Comparison of ENCODE assay signal across 1 cellular context in the genomic region with DNA sequence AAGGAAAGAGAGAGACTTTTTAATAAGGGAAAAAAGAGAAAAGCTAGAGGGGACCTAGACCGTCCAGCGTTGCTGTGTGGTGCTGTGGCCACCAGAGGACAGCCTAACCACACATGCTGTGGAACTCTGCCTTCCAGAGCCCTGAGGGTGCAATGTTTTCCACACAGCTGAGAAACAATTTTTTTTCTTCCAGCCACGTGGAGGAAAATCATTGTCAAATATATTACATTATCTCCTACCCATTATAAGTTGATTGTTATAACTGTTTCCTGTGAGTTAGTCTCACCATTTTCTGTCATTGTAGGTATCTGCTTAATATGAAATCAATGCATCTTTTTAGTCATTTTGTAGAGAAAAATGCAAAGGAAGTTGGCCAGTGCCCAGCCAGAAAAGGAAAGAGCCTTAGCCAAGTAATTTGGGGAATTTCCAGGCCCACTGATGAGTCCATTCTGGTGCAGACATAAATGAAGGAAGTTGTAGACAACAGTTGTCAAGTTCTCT.
TF ChIP-seq lines count a peak whose summit lies in the region.

No MANE protein-coding gene starts in this region.

TF ChIP-seq in HepG2, 621 proteins besides CTCF, POLR2A, EP300 and RAD21 (continued from another document and continues in another):
- TF ChIP-seq, protein P1, sequence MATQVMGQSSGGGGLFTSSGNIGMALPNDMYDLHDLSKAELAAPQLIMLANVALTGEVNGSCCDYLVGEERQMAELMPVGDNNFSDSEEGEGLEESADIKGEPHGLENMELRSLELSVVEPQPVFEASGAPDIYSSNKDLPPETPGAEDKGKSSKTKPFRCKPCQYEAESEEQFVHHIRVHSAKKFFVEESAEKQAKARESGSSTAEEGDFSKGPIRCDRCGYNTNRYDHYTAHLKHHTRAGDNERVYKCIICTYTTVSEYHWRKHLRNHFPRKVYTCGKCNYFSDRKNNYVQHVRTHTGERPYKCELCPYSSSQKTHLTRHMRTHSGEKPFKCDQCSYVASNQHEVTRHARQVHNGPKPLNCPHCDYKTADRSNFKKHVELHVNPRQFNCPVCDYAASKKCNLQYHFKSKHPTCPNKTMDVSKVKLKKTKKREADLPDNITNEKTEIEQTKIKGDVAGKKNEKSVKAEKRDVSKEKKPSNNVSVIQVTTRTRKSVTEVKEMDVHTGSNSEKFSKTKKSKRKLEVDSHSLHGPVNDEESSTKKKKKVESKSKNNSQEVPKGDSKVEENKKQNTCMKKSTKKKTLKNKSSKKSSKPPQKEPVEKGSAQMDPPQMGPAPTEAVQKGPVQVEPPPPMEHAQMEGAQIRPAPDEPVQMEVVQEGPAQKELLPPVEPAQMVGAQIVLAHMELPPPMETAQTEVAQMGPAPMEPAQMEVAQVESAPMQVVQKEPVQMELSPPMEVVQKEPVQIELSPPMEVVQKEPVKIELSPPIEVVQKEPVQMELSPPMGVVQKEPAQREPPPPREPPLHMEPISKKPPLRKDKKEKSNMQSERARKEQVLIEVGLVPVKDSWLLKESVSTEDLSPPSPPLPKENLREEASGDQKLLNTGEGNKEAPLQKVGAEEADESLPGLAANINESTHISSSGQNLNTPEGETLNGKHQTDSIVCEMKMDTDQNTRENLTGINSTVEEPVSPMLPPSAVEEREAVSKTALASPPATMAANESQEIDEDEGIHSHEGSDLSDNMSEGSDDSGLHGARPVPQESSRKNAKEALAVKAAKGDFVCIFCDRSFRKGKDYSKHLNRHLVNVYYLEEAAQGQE (IDR thresholded peaks at IDR 0.05; ENCODE audit: borderline replicate concordance in 1 of 2, low read depth in 1 of 2, low read length in 2 of 2), result no peak
- TF ChIP-seq CBX5 (CRISPR knock-in tag; IDR thresholded peaks at IDR 0.05; ENCODE audit: borderline replicate concordance) (peak; percentile 57; the same call in 1 of the 2 replicates), CHCHD3 (CRISPR knock-in tag; IDR thresholded peaks at IDR 0.05) (no peak), ZNF33B (CRISPR knock-in tag; IDR thresholded peaks at IDR 0.05) (no peak), IRF2 (CRISPR knock-in tag; IDR thresholded peaks at IDR 0.05) (0 out of 2 replicates have a peak, but pooled peaks have one; percentile 23), KAT7 (CRISPR knock-in tag; IDR thresholded peaks at IDR 0.05; ENCODE audit: borderline replicate concordance) (no peak), PRMT3 (CRISPR knock-in tag; IDR thresholded peaks at IDR 0.05; ENCODE audit: borderline replicate concordance, low read depth) (no peak), DPF2 (CRISPR knock-in tag; IDR thresholded peaks at IDR 0.05; ENCODE audit: borderline replicate concordance, low read depth) (no peak), ZFX (CRISPR knock-in tag; IDR thresholded peaks at IDR 0.05; ENCODE audit: low read depth) (no peak), EHMT2 (IDR thresholded peaks at IDR 0.05; ENCODE audit: borderline replicate concordance, low read depth, low read length) (no peak), MAF1 (CRISPR knock-in tag; IDR thresholded peaks at IDR 0.05; ENCODE audit: borderline replicate concordance) (no peak), ARNT (IDR thresholded peaks at IDR 0.05) (no peak), JUN (CRISPR knock-in tag; IDR thresholded peaks at IDR 0.05) (no peak), SOX5 (CRISPR knock-in tag; IDR thresholded peaks at IDR 0.05; ENCODE audit: borderline replicate concordance) (no peak), THAP11 (CRISPR knock-in tag; IDR thresholded peaks at IDR 0.05) (peak; percentile 66), TMF1 (CRISPR knock-in tag; IDR thresholded peaks at IDR 0.05; ENCODE audit: low read depth) (no peak), NCOA2 (CRISPR knock-in tag; IDR thresholded peaks at IDR 0.05) (no peak), GLI4 (CRISPR knock-in tag; IDR thresholded peaks at IDR 0.05; ENCODE audit: borderline replicate concordance) (no peak), HDAC2 (CRISPR knock-in tag; IDR thresholded peaks at IDR 0.05) (no peak; the same call in 1 of the 2 replicates), U2AF1 (optimal IDR thresholded peaks at IDR 0.05; ENCODE audit: low read depth, low read length) (no peak), NR3C1 (CRISPR knock-in tag; IDR thresholded peaks at IDR 0.05) (no peak), ZNF12 (CRISPR knock-in tag; IDR thresholded peaks at IDR 0.05) (peak; percentile 58; the same call in 1 of the 2 replicates), ZBTB21 (CRISPR knock-in tag; IDR thresholded peaks at IDR 0.05) (no peak), MYNN (CRISPR knock-in tag; IDR thresholded peaks at IDR 0.05; ENCODE audit: low read depth) (no peak), ZNF543 (CRISPR knock-in tag; IDR thresholded peaks at IDR 0.05) (no peak), ZNF460 (CRISPR knock-in tag; IDR thresholded peaks at IDR 0.05; ENCODE audit: borderline replicate concordance) (no peak), ZNF382 (CRISPR knock-in tag; IDR thresholded peaks at IDR 0.05; ENCODE audit: borderline replicate concordance) (no peak), ZNF333 (CRISPR knock-in tag; IDR thresholded peaks at IDR 0.05; ENCODE audit: borderline replicate concordance) (no peak), SKI (IDR thresholded peaks at IDR 0.05; ENCODE audit: partially characterized antibody) (no peak), ZFYVE20 (CRISPR knock-in tag; IDR thresholded peaks at IDR 0.05; ENCODE audit: borderline replicate concordance, low read depth) (no peak), EZH2 (conservative IDR thresholded peaks at IDR 0.05; ENCODE audit: low read depth, low read length) (no peak), ZSCAN29 (CRISPR knock-in tag; conservative IDR thresholded peaks at IDR 0.05) (no peak)
- TF ChIP-seq, protein P2, sequence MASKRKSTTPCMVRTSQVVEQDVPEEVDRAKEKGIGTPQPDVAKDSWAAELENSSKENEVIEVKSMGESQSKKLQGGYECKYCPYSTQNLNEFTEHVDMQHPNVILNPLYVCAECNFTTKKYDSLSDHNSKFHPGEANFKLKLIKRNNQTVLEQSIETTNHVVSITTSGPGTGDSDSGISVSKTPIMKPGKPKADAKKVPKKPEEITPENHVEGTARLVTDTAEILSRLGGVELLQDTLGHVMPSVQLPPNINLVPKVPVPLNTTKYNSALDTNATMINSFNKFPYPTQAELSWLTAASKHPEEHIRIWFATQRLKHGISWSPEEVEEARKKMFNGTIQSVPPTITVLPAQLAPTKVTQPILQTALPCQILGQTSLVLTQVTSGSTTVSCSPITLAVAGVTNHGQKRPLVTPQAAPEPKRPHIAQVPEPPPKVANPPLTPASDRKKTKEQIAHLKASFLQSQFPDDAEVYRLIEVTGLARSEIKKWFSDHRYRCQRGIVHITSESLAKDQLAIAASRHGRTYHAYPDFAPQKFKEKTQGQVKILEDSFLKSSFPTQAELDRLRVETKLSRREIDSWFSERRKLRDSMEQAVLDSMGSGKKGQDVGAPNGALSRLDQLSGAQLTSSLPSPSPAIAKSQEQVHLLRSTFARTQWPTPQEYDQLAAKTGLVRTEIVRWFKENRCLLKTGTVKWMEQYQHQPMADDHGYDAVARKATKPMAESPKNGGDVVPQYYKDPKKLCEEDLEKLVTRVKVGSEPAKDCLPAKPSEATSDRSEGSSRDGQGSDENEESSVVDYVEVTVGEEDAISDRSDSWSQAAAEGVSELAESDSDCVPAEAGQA (IDR thresholded peaks at IDR 0.05; ENCODE audit: low read depth), result no peak
- TF ChIP-seq, protein P2 (CRISPR knock-in tag; IDR thresholded peaks at IDR 0.05; ENCODE audit: borderline replicate concordance), result no peak
- TF ChIP-seq, protein P3, sequence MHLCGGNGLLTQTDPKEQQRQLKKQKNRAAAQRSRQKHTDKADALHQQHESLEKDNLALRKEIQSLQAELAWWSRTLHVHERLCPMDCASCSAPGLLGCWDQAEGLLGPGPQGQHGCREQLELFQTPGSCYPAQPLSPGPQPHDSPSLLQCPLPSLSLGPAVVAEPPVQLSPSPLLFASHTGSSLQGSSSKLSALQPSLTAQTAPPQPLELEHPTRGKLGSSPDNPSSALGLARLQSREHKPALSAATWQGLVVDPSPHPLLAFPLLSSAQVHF (CRISPR knock-in tag; IDR thresholded peaks at IDR 0.05), result no peak
- TF ChIP-seq, protein P4, sequence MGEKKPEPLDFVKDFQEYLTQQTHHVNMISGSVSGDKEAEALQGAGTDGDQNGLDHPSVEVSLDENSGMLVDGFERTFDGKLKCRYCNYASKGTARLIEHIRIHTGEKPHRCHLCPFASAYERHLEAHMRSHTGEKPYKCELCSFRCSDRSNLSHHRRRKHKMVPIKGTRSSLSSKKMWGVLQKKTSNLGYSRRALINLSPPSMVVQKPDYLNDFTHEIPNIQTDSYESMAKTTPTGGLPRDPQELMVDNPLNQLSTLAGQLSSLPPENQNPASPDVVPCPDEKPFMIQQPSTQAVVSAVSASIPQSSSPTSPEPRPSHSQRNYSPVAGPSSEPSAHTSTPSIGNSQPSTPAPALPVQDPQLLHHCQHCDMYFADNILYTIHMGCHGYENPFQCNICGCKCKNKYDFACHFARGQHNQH (CRISPR knock-in tag; IDR thresholded peaks at IDR 0.05), result peak; percentile 58; the same call in 1 of the 2 replicates
- TF ChIP-seq, protein P5, sequence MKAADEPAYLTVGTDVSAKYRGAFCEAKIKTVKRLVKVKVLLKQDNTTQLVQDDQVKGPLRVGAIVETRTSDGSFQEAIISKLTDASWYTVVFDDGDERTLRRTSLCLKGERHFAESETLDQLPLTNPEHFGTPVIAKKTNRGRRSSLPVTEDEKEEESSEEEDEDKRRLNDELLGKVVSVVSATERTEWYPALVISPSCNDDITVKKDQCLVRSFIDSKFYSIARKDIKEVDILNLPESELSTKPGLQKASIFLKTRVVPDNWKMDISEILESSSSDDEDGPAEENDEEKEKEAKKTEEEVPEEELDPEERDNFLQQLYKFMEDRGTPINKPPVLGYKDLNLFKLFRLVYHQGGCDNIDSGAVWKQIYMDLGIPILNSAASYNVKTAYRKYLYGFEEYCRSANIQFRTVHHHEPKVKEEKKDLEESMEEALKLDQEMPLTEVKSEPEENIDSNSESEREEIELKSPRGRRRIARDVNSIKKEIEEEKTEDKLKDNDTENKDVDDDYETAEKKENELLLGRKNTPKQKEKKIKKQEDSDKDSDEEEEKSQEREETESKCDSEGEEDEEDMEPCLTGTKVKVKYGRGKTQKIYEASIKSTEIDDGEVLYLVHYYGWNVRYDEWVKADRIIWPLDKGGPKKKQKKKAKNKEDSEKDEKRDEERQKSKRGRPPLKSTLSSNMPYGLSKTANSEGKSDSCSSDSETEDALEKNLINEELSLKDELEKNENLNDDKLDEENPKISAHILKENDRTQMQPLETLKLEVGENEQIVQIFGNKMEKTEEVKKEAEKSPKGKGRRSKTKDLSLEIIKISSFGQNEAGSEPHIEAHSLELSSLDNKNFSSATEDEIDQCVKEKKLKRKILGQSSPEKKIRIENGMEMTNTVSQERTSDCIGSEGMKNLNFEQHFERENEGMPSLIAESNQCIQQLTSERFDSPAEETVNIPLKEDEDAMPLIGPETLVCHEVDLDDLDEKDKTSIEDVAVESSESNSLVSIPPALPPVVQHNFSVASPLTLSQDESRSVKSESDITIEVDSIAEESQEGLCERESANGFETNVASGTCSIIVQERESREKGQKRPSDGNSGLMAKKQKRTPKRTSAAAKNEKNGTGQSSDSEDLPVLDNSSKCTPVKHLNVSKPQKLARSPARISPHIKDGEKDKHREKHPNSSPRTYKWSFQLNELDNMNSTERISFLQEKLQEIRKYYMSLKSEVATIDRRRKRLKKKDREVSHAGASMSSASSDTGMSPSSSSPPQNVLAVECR (CRISPR knock-in tag; IDR thresholded peaks at IDR 0.05; ENCODE audit: borderline replicate concordance), result no peak; the same call in 1 of the 2 replicates
- TF ChIP-seq, protein P6, sequence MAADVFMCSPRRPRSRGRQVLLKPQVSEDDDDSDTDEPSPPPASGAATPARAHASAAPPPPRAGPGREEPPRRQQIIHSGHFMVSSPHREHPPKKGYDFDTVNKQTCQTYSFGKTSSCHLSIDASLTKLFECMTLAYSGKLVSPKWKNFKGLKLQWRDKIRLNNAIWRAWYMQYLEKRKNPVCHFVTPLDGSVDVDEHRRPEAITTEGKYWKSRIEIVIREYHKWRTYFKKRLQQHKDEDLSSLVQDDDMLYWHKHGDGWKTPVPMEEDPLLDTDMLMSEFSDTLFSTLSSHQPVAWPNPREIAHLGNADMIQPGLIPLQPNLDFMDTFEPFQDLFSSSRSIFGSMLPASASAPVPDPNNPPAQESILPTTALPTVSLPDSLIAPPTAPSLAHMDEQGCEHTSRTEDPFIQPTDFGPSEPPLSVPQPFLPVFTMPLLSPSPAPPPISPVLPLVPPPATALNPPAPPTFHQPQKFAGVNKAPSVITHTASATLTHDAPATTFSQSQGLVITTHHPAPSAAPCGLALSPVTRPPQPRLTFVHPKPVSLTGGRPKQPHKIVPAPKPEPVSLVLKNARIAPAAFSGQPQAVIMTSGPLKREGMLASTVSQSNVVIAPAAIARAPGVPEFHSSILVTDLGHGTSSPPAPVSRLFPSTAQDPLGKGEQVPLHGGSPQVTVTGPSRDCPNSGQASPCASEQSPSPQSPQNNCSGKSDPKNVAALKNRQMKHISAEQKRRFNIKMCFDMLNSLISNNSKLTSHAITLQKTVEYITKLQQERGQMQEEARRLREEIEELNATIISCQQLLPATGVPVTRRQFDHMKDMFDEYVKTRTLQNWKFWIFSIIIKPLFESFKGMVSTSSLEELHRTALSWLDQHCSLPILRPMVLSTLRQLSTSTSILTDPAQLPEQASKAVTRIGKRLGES (CRISPR knock-in tag; IDR thresholded peaks at IDR 0.05; ENCODE audit: borderline replicate concordance), result no peak
- TF ChIP-seq, protein P7, sequence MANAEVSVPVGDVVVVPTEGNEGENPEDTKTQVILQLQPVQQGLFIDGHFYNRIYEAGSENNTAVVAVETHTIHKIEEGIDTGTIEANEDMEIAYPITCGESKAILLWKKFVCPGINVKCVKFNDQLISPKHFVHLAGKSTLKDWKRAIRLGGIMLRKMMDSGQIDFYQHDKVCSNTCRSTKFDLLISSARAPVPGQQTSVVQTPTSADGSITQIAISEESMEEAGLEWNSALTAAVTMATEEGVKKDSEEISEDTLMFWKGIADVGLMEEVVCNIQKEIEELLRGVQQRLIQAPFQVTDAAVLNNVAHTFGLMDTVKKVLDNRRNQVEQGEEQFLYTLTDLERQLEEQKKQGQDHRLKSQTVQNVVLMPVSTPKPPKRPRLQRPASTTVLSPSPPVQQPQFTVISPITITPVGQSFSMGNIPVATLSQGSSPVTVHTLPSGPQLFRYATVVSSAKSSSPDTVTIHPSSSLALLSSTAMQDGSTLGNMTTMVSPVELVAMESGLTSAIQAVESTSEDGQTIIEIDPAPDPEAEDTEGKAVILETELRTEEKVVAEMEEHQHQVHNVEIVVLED (CRISPR knock-in tag; IDR thresholded peaks at IDR 0.05; ENCODE audit: borderline replicate concordance), result no peak
